Comparison of ENCODE assay signal across 15 cellular contexts in genomic region chr5:159463590-159464321, GRCh38.
DNase-seq lines count a peak whose midpoint lies in the region; ATAC-seq and TF ChIP-seq lines count a peak whose summit lies in the region.
"Had no signal": no experiment of that assay in that cellular context is flagged by ENCODE, and none has a peak within 500 bp of the region (broad histone marks: within the 10 kb centered on the region; RNA-seq: fewer than 3 reads in every experiment).

No MANE protein-coding gene starts in this region.

- 54% methylated on average over 1 of the region's 1 CpG for WGBS in liver

- no peaks in the 10 kb centered on the region for H3K9me3 ChIP-seq in liver (ENCODE audit: control insufficient read depth in 4 of 4, low read length in 3 of 4)
- no peaks in the 10 kb centered on the region for H3K9me3 ChIP-seq in BE2C
- H3K9me3 ChIP-seq: colonic mucosa had no signal

- H3K4me3 ChIP-seq in liver (ENCODE audit: low read depth in 1 of 3, low read length in 3 of 3) (no peak overlapping the region), BE2C (ENCODE audit: low read depth, low read length) (no peak overlapping the region)
- H3K4me3 ChIP-seq: colonic mucosa had no signal

- DNase-seq in DMS53 (lab: John Stamatoyannopoulos, UW) (peak; percentile 89), NCI-H226 (peak; percentile 55), astrocyte of the hippocampus (ENCODE audit: low read depth, low spot score) (peak; percentile 49), DMS 273 treated with DMSO at 0.1 percent for 48 hours (lab: John Stamatoyannopoulos, UW) (no peak), BE2C (no peak), cerebellar nuclear complex (lab: John Stamatoyannopoulos, UW) (no peak)
- DNase-seq: activated T-cell treated with anti-CD3 and anti-CD28 coated beads for 4 hours, C1 segment of cervical spinal cord, colonic mucosa, GF-D8, left colon, NCI-H1092 treated with DMSO at 0.1 percent for 48 hours, OCI-M1 had no signal

- no peak for ATAC-seq in HG02981 (IDR thresholded peaks at IDR 0.05; ENCODE audit: unreplicated experiment)
- ATAC-seq: left colon had no signal

- H3K27me3 ChIP-seq in liver (ENCODE audit: control insufficient read depth in 4 of 4, insufficient read depth in 4 of 4, low read length in 3 of 4) (no peaks in the 10 kb centered on the region), BE2C (no peaks in the 10 kb centered on the region)
- H3K27me3 ChIP-seq: colonic mucosa had no signal

- H3K9ac ChIP-seq in liver (ENCODE audit: low read depth in 1 of 2, low read length in 2 of 2) = no peak overlapping the region

- H3K4me1 ChIP-seq in liver (ENCODE audit: control insufficient read depth in 4 of 4, insufficient read depth in 4 of 4, low read length in 3 of 4) = peaks cover 0 to 2% (median 0%) of the 10 kb centered on the region in 4 donors
- H3K4me1 ChIP-seq in BE2C = peaks cover 14% of the 10 kb centered on the region
- H3K4me1 ChIP-seq: colonic mucosa had no signal

- no peak for TF ChIP-seq RAD21 in liver (IDR thresholded peaks at IDR 0.05)

- H3K36me3 ChIP-seq in liver (ENCODE audit: control insufficient read depth in 4 of 4, insufficient read depth in 3 of 4, low read depth in 1 of 4, low read length in 3 of 4) (no peaks in the 10 kb centered on the region), BE2C (no peaks in the 10 kb centered on the region)
- H3K36me3 ChIP-seq: colonic mucosa had no signal

- TF ChIP-seq CTCF in liver (IDR thresholded peaks at IDR 0.05; ENCODE audit: low read depth, low read length, missing input control) (no peak), BE2C (IDR thresholded peaks at IDR 0.05; ENCODE audit: low read depth, low read length) (no peak)

- H3K27ac ChIP-seq in liver (ENCODE audit: low read depth in 1 of 2, low read length in 2 of 2) = no peak overlapping the region
- H3K27ac ChIP-seq: colonic mucosa had no signal

TF ChIP-seq in liver, 16 proteins besides CTCF, POLR2A, EP300 and RAD21:
- TF ChIP-seq RXRA (IDR thresholded peaks at IDR 0.05) (no peak), FOXA2 (IDR thresholded peaks at IDR 0.05) (peak; percentile 87), HNF4A (conservative IDR thresholded peaks at IDR 0.05) (peak in 1 of 2 donors; percentile 23), FOXA1 (IDR thresholded peaks at IDR 0.05) (peak; percentile 35), JUND (IDR thresholded peaks at IDR 0.05) (peak; percentile 56 to 91), HNF4G (IDR thresholded peaks at IDR 0.05) (no peak)
- TF ChIP-seq, protein P1, sequence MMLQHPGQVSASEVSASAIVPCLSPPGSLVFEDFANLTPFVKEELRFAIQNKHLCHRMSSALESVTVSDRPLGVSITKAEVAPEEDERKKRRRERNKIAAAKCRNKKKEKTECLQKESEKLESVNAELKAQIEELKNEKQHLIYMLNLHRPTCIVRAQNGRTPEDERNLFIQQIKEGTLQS (IDR thresholded peaks at IDR 0.05) = peak; percentile 35

Comparison
In these comparisons a context has a peak if more than half of its experiments do, and no peak if none do; other contexts are left out.
1. DNase-seq: peak in DMS53 (single experiment), NCI-H226 (single experiment) and astrocyte of the hippocampus (single experiment); none in DMS 273 treated with DMSO at 0.1 percent for 48 hours (single experiment), BE2C (single experiment) and cerebellar nuclear complex (0 of 2).